ENCODE assay signal across 23 cellular contexts in genomic region chr20:25023316-25023715, GRCh38. TPM values are rescaled to one million over a fixed set of nuclear protein-coding genes. Genes with fewer than 3 reads are reported as not detected.
DNase-seq lines count a peak whose midpoint lies in the region; ATAC-seq and TF ChIP-seq lines count a peak whose summit lies in the region.
"Had no signal": no experiment of that assay in that cellular context is flagged by ENCODE, and none has a peak within 500 bp of the region (broad histone marks: within the 10 kb centered on the region; RNA-seq: fewer than 3 reads in every experiment).

No MANE protein-coding gene starts in this region.

- H3K4me1 ChIP-seq in right atrium auricular region (peaks cover 0 to 47% of the 10 kb centered on the region in 2 donors), neuronal stem cell (ENCODE audit: control insufficient read depth in 2 of 2, insufficient read depth in 1 of 2, low read depth in 1 of 2, low read length in 2 of 2) (no peaks in the 10 kb centered on the region), transverse colon (peaks cover 0 to 11% (median 4%) of the 10 kb centered on the region in 4 donors)
- H3K4me1 ChIP-seq: neural progenitor cell had no signal

- H2BK12ac ChIP-seq in neuronal stem cell (ENCODE audit: low read length), result no peak overlapping the region

- no peak for TF ChIP-seq EP300 in transverse colon (IDR thresholded peaks at IDR 0.05; ENCODE audit: low read depth)

- H3K4me2 ChIP-seq in neuronal stem cell (ENCODE audit: insufficient read depth, low read length, poor library complexity, severe bottlenecking), result no peak overlapping the region
- H3K4me2 ChIP-seq: BLaER1, GM23338, neural progenitor cell had no signal

- no peak overlapping the region for H3K23ac ChIP-seq in neuronal stem cell (ENCODE audit: low read depth, low read length, poor library complexity)

- H2BK120ac ChIP-seq in neuronal stem cell (ENCODE audit: low read depth, low read length), result no peak overlapping the region

- no peak overlapping the region for H4K91ac ChIP-seq in neuronal stem cell (ENCODE audit: low read depth, low read length, poor library complexity)

- H2BK15ac ChIP-seq in neuronal stem cell (ENCODE audit: low read length), result no peak overlapping the region

- peak; percentile 14 for DNase-seq in left cardiac atrium
- no peak for DNase-seq in right atrium auricular region (ENCODE audit: low spot score)
- DNase-seq in dorsolateral prefrontal cortex, result peak in 6 of 10 donors; percentile 20 to 39 (median 26)
- DNase-seq in neuronal stem cell (ENCODE audit: low spot score), result no peak
- peak; percentile 7 for DNase-seq in transverse colon
- no peak for DNase-seq in A172 (ENCODE audit: low spot score)
- DNase-seq: ACHN; activated CD4-positive, alpha-beta T cell treated with anti-CD3 and anti-CD28 coated beads for 4 hours; activated naive CD8-positive, alpha-beta T cell treated with anti-CD3 and anti-CD28 coated beads for 36 hours; NCI-H1092; NCI-H2029 treated with DMSO at 0.1 percent for 48 hours; NCI-H446; stimulated activated CD4-positive, alpha-beta T cell treated with anti-CD3 and anti-CD28 coated beads, Interleukin-4, amount 100 ng/mL, for 24 hours had no signal

- H3K4me3 ChIP-seq in right atrium auricular region (no peak overlapping the region), dorsolateral prefrontal cortex (no peak overlapping the region), neuronal stem cell (ENCODE audit: low read length in 2 of 2) (no peak overlapping the region), transverse colon (no peak overlapping the region)
- H3K4me3 ChIP-seq: BLaER1, GM23338, neural progenitor cell, upper lobe of left lung had no signal

- no peaks in the 10 kb centered on the region for H3K9me3 ChIP-seq in right atrium auricular region
- H3K9me3 ChIP-seq in neuronal stem cell (replicated peaks in 1 of 2; ENCODE audit: control insufficient read depth in 2 of 2, insufficient read depth in 1 of 2, low read depth in 1 of 2, low read length in 2 of 2), result no peaks in the 10 kb centered on the region
- no peaks in the 10 kb centered on the region for H3K9me3 ChIP-seq in transverse colon
- H3K9me3 ChIP-seq: BLaER1, upper lobe of left lung had no signal

- TF ChIP-seq POLR2A in transverse colon (IDR thresholded peaks at IDR 0.05), result no peak

- no peaks in the 10 kb centered on the region for H3K27me3 ChIP-seq in right atrium auricular region
- no peaks in the 10 kb centered on the region for H3K27me3 ChIP-seq in dorsolateral prefrontal cortex
- H3K27me3 ChIP-seq in neuronal stem cell (ENCODE audit: control insufficient read depth in 3 of 3, insufficient read depth in 3 of 3, low read depth in 1 of 3, low read length in 3 of 3), result peaks cover 0 to 3% (median 0%) of the 10 kb centered on the region in 3 experiments
- H3K27me3 ChIP-seq in transverse colon, result no peaks in the 10 kb centered on the region
- H3K27me3 ChIP-seq: BLaER1, upper lobe of left lung had no signal

- no peak overlapping the region for H2AFZ ChIP-seq in neuronal stem cell (ENCODE audit: low read length)
- H2AFZ ChIP-seq: GM23338, neural progenitor cell had no signal

- H3K9ac ChIP-seq in neuronal stem cell (ENCODE audit: low read depth, low read length, poor library complexity), result no peak overlapping the region
- H3K9ac ChIP-seq: BLaER1, neural progenitor cell had no signal

- peak overlapping the region in 1 of 2 donors; percentile 47 for H3K27ac ChIP-seq in right atrium auricular region
- H3K27ac ChIP-seq in dorsolateral prefrontal cortex, result peak overlapping the region in 7 of 59 donors; percentile 4 to 59 (median 18)
- H3K27ac ChIP-seq in neuronal stem cell (replicated peaks; ENCODE audit: low read length), result no peak overlapping the region
- H3K27ac ChIP-seq in transverse colon, result no peak overlapping the region
- H3K27ac ChIP-seq: BLaER1, neural progenitor cell, upper lobe of left lung had no signal

- WGBS in neuronal stem cell (ENCODE audit: extremely low coverage in 2 of 2, insufficient read length in 2 of 2, insufficient replicate concordance in 1 of 2), 2 donors, result no CpG with 5 or more reads among the region's 10 CpGs
- WGBS in transverse colon (ENCODE audit: low coverage in 1 of 2), 2 donors, result 70 to 90% methylated on average over 2 to 9 of the region's 10 CpGs

- no peak for ATAC-seq in left cardiac atrium
- ATAC-seq in HG03039 (IDR thresholded peaks at IDR 0.05; ENCODE audit: unreplicated experiment), result no peak
- ATAC-seq in GM19035 (IDR thresholded peaks at IDR 0.05; ENCODE audit: unreplicated experiment), result no peak
- ATAC-seq: GM23338 had no signal

- no peak overlapping the region for H2BK5ac ChIP-seq in neuronal stem cell (ENCODE audit: low read length)

- peak overlapping the region; percentile 25 for H3K14ac ChIP-seq in neuronal stem cell (ENCODE audit: low read length)

- H3K4ac ChIP-seq in neuronal stem cell (ENCODE audit: low read length), result no peak overlapping the region

- intact Hi-C loops in left cardiac atrium (cut with DNase I) (no loop called here), dorsolateral prefrontal cortex (cut with DNase I) (no loop called here), transverse colon (cut with DNase I; ENCODE audit: low total_unique reads) (no loop called here)

- TF ChIP-seq CTCF in right atrium auricular region (IDR thresholded peaks at IDR 0.05), result no peak
- TF ChIP-seq CTCF in dorsolateral prefrontal cortex (IDR thresholded peaks at IDR 0.05 in 54 of 56, conservative IDR thresholded peaks at IDR 0.05 in 2 of 56; ENCODE audit: low read depth in 1 of 56, partially characterized antibody in 56 of 56), result no peak
- TF ChIP-seq CTCF in transverse colon (IDR thresholded peaks at IDR 0.05), result no peak

- in situ Hi-C loops in transverse colon (cut with MboI; ENCODE audit: low pct_ligation_motif_present in 1 of 4, low pct_unique_long_range_greater_than_20kb in 1 of 4, low sequenced_read_pairs in 3 of 4), result loop anchor here in 1 of 4 donors (25.0 kb wide), 1 partner anchor 139 kb away; no protein-coding TSS in a partner anchor

- no peak overlapping the region for H3K18ac ChIP-seq in neuronal stem cell (ENCODE audit: low read length)

- H4K8ac ChIP-seq in neuronal stem cell (ENCODE audit: low read depth, low read length), result no peak overlapping the region

- H3K36me3 ChIP-seq in right atrium auricular region (peaks cover 19% of the 10 kb centered on the region), neuronal stem cell (replicated peaks in 1 of 2; ENCODE audit: control insufficient read depth in 2 of 2, insufficient read depth in 2 of 2, low read length in 2 of 2) (no peaks in the 10 kb centered on the region), transverse colon (no peaks in the 10 kb centered on the region)
- H3K36me3 ChIP-seq: neural progenitor cell had no signal

- H3K79me1 ChIP-seq in neuronal stem cell (ENCODE audit: low read depth, low read length), result no peaks in the 10 kb centered on the region

- no peak overlapping the region for H2AK5ac ChIP-seq in neuronal stem cell (ENCODE audit: low read depth, low read length)

RNA-seq across cellular contexts. Expression of gene APMAP, which starts 30.8 kb away (rescaled TPM):
- 10 to 100 TPM; 47.0 to 52.2 TPM for total RNA-seq in left cardiac atrium
- total RNA-seq in right atrium auricular region, result 10 to 100 TPM; 30.3 to 30.5 TPM
- total RNA-seq in dorsolateral prefrontal cortex, result 100 to 1,000 TPM in 21 of 120 experiments, 10 to 100 TPM in 99; 43.1 to 113 (median 90.4) TPM
- polyA plus RNA-seq in neuronal stem cell (2013, experiment 1 of 2), result 56.3 TPM
- polyA plus RNA-seq in neuronal stem cell (2013, experiment 2 of 2), result 57.5 TPM
- total RNA-seq in transverse colon, result 10 to 100 TPM; 14.9 to 88.6 (median 50.2) TPM
- 169 and 171 TPM in 2 replicates for total RNA-seq in A172 (2014; rRNA removed; shearing (Covaris generic))

RNA-seq across cellular contexts. Expression of gene ACSS1, which starts 34.6 kb away (rescaled TPM):
- total RNA-seq in left cardiac atrium (10 to 100 TPM; 27.9 to 55.0 TPM), right atrium auricular region (10 to 100 TPM; 25.6 to 26.4 TPM), dorsolateral prefrontal cortex (100 to 1,000 TPM in 2 of 120 experiments, 10 to 100 TPM in 118; 18.5 to 154 (median 56.4) TPM), transverse colon (10 to 100 TPM; 30.3 to 64.7 (median 51.6) TPM)
- 0.24 TPM for polyA plus RNA-seq in neuronal stem cell (2013, experiment 1 of 2)
- polyA plus RNA-seq in neuronal stem cell (2013, experiment 2 of 2), result 0.26 TPM
- total RNA-seq in A172 (2014; rRNA removed; shearing (Covaris generic)), result 0.10 and 0.57 TPM in 2 replicates

RNA-seq across cellular contexts. Expression of gene VSX1, which starts 58.6 kb away (rescaled TPM):
- total RNA-seq in left cardiac atrium (under 1 TPM in 1 of 2 donors, not detected in 1; 0.38 TPM), right atrium auricular region (not detected), dorsolateral prefrontal cortex (10 to 100 TPM in 2 of 120 experiments, 1 to 10 TPM in 118; 1.2 to 12.1 (median 4.6) TPM), transverse colon (under 1 TPM in 1 of 4 donors, not detected in 3; 0.16 TPM)
- polyA plus RNA-seq in neuronal stem cell (2013, experiment 1 of 2), result 0.73 TPM
- 0.78 TPM for polyA plus RNA-seq in neuronal stem cell (2013, experiment 2 of 2)
- total RNA-seq in A172 (2014; rRNA removed; shearing (Covaris generic)), result 0.10 TPM in 1 of 2 replicates, not detected in the other
- total RNA-seq: activated naive CD8-positive, alpha-beta T cell treated with anti-CD3 and anti-CD28 coated beads for 36 hours; fibroblast of lung; LHCN-M2; mononuclear cell; SK-MEL-5; upper lobe of left lung had no signal
- polyA plus RNA-seq: fibroblast of lung, GM23338 had no signal

Comparison
In these comparisons a context has a peak if more than half of its experiments do, and no peak if none do; other contexts are left out.
1. DNase-seq: peak in left cardiac atrium (single experiment), dorsolateral prefrontal cortex (6 of 10) and transverse colon (single experiment); none in right atrium auricular region (single experiment), neuronal stem cell (single experiment) and A172 (single experiment).
2. RNA of gene ACSS1, which starts 34.6 kb away (total RNA-seq): 30.3 to 64.7 TPM in transverse colon, 18.5 to 154 TPM in dorsolateral prefrontal cortex, 27.9 to 55.0 TPM in left cardiac atrium and 25.6 to 26.4 TPM in right atrium auricular region; 0.10 to 0.57 TPM in A172; every median in the first group is over 10 times any median in the second.